In genomic region chr7:142632291-142633134, GRCh38 we compare ENCODE assay signal across 8 cellular contexts.
DNase-seq lines count a peak whose midpoint lies in the region; ATAC-seq, FAIRE-seq and TF ChIP-seq lines count a peak whose summit lies in the region.

No MANE protein-coding gene starts in this region.

- no peak overlapping the region for H3K4ac ChIP-seq in H1 (replicated peaks; ENCODE audit: insufficient read length, low read depth, low read length)

- no peak overlapping the region for H2BK5ac ChIP-seq in H1 (ENCODE audit: low read depth, low read length)

- H3K4me1 ChIP-seq in Caco-2 (no peaks in the 10 kb centered on the region), H1 (replicated peaks in 1 of 4; ENCODE audit: control insufficient read depth in 3 of 4, insufficient read depth in 4 of 4, low read length in 3 of 4) (no peaks in the 10 kb centered on the region)

- no peak for TF ChIP-seq EP300 in H1 (IDR thresholded peaks at IDR 0.05; ENCODE audit: borderline replicate concordance in 1 of 2, low read depth in 2 of 2, low read length in 2 of 2)

- intact Hi-C loops in Caco-2 (cut with micrococcal nuclease; ENCODE audit: unreplicated experiment): loop anchor here (1.0 to 10.0 kb wide), 5 partner anchors 28 to 372 kb away; no protein-coding TSS in a partner anchor

- H3K9me3 Mint-ChIP-seq in Caco-2 (ENCODE audit: unreplicated experiment): no peaks in the 10 kb centered on the region
- H3K9me3 Mint-ChIP-seq in activated CD4-positive, alpha-beta memory T cell treated with anti-CD3 and anti-CD28 coated beads, Interleukin-2, amount 10 ng/mL, durations not matched to agents 7 days and 5 days: no peaks in the 10 kb centered on the region
- no peaks in the 10 kb centered on the region for H3K9me3 Mint-ChIP-seq in stimulated activated naive CD8-positive, alpha-beta T cell treated with anti-CD3 and anti-CD28 coated beads, Interleukin-15, Interleukin-2, amounts not matched to agents 100 ng/mL and 50 ng/mL, for 24 hours

- no peak overlapping the region for H3K27ac Mint-ChIP-seq in Caco-2 (ENCODE audit: unreplicated experiment)
- H3K27ac Mint-ChIP-seq in activated CD4-positive, alpha-beta memory T cell treated with anti-CD3 and anti-CD28 coated beads, Interleukin-2, amount 10 ng/mL, durations not matched to agents 7 days and 5 days: peak overlapping the region; percentile 29
- H3K27ac Mint-ChIP-seq in stimulated activated naive CD8-positive, alpha-beta T cell treated with anti-CD3 and anti-CD28 coated beads, Interleukin-15, Interleukin-2, amounts not matched to agents 100 ng/mL and 50 ng/mL, for 24 hours: peak overlapping the region; percentile 31

- H3K27me3 ChIP-seq in Caco-2 (replicated peaks; ENCODE audit: control insufficient read depth, insufficient read depth, low read length) (peaks cover 1% of the 10 kb centered on the region), H1 (replicated peaks in 1 of 4; ENCODE audit: control insufficient read depth in 3 of 4, extremely low read depth in 1 of 4, insufficient read depth in 3 of 4, low read length in 3 of 4) (no peaks in the 10 kb centered on the region)

- H4K91ac ChIP-seq in H1 (replicated peaks; ENCODE audit: insufficient read length, low read length): no peak overlapping the region

- FAIRE-seq in H1 (lab: Jason Lieb, UNC): no peak

- no peak overlapping the region for H3K4me2 ChIP-seq in H1 (ENCODE audit: insufficient read depth in 1 of 2, low read depth in 2 of 2, low read length in 2 of 2)

- H3K14ac ChIP-seq in H1 (ENCODE audit: insufficient read length): no peak overlapping the region

- H2BK12ac ChIP-seq in H1 (ENCODE audit: low read depth, low read length): no peak overlapping the region

- ATAC-seq in GM19351 (IDR thresholded peaks at IDR 0.05; ENCODE audit: unreplicated experiment) (peak; percentile 96), HG03439 (IDR thresholded peaks at IDR 0.05; ENCODE audit: unreplicated experiment) (peak; percentile 97)

- H3K9ac ChIP-seq in H1 (replicated peaks in 1 of 4; ENCODE audit: extremely low read depth in 1 of 4, low read depth in 3 of 4, low read length in 3 of 4): no peak overlapping the region

- CTCF ChIA-PET in Caco-2 (lab: Charles Lee) (interaction anchor here (0.5 to 2.9 kb wide), 18 partner anchors 17 to 583 kb away, joined by 3 to 124 read pairs (median 4); no protein-coding TSS in a partner anchor), H1 (lab: Charles Lee; ENCODE audit: partially characterized antibody) (interaction anchor here (0.6 to 14.3 kb wide), 48 partner anchors 10 to 372 kb away, joined by 3 to 381 read pairs (median 4); partner anchors contain the start of gene PRSS2)
- CTCF ChIA-PET in activated CD4-positive, alpha-beta memory T cell treated with anti-CD3 and anti-CD28 coated beads, Interleukin-2, amount 10 ng/mL, durations not matched to agents 7 days and 5 days (lab: Charles Lee): interaction anchor here (0.6 to 3.8 kb wide), 20 partner anchors 10 to 583 kb away, joined by 3 to 45 read pairs (median 5); no protein-coding TSS in a partner anchor

- no TSS peak for BruUV-seq in Caco-2 (replicated peaks; lab: Mats Ljungman, UMichigan)

- H2BK120ac ChIP-seq in H1 (replicated peaks; ENCODE audit: low read depth, low read length): no peak overlapping the region

- H4K20me1 ChIP-seq in H1 (replicated peaks in 1 of 2; ENCODE audit: control insufficient read depth in 1 of 2, insufficient read depth in 2 of 2, low read length in 2 of 2): no peaks in the 10 kb centered on the region

- H2AK5ac ChIP-seq in H1 (ENCODE audit: low read depth, low read length): no peak overlapping the region

- H3K4me3 Mint-ChIP-seq in Caco-2 (ENCODE audit: unreplicated experiment): no peak overlapping the region
- H3K4me3 Mint-ChIP-seq in activated CD4-positive, alpha-beta memory T cell treated with anti-CD3 and anti-CD28 coated beads, Interleukin-2, amount 10 ng/mL, durations not matched to agents 7 days and 5 days: no peak overlapping the region
- no peak overlapping the region for H3K4me3 Mint-ChIP-seq in stimulated activated naive CD8-positive, alpha-beta T cell treated with anti-CD3 and anti-CD28 coated beads, Interleukin-15, Interleukin-2, amounts not matched to agents 100 ng/mL and 50 ng/mL, for 24 hours

- 46 to 100% methylated on average over 2 to 17 of the region's 17 CpGs for WGBS in H1 (ENCODE audit: extremely low coverage in 1 of 2, insufficient coverage in 1 of 2, insufficient read length in 1 of 2, insufficient replicate concordance in 2 of 2, low coverage in 1 of 2, low lambda C conversion rate in 2 of 2, missing lambda C conversion rate in 1 of 2), 2 experiments

- POLR2A ChIA-PET in Caco-2 (lab: Charles Lee): no interaction called here
- POLR2A ChIA-PET in activated CD4-positive, alpha-beta memory T cell treated with anti-CD3 and anti-CD28 coated beads, Interleukin-2, amount 10 ng/mL, durations not matched to agents 7 days and 5 days (lab: Charles Lee): interaction anchor here (1.0 to 1.5 kb wide), 7 partner anchors 13 to 247 kb away, joined by 3 to 14 read pairs (median 3); no protein-coding TSS in a partner anchor
- POLR2A ChIA-PET in H1 (lab: Charles Lee; ENCODE audit: partially characterized antibody): interaction anchor here (1.1 kb wide), 1 partner anchor 151 kb away, joined by 4 read pairs; no protein-coding TSS in a partner anchor

- H3K27me3 Mint-ChIP-seq in Caco-2 (ENCODE audit: insufficient read depth, unreplicated experiment): peaks cover 20% of the 10 kb centered on the region
- H3K27me3 Mint-ChIP-seq in activated CD4-positive, alpha-beta memory T cell treated with anti-CD3 and anti-CD28 coated beads, Interleukin-2, amount 10 ng/mL, durations not matched to agents 7 days and 5 days: peaks cover 15% of the 10 kb centered on the region
- no peaks in the 10 kb centered on the region for H3K27me3 Mint-ChIP-seq in stimulated activated naive CD8-positive, alpha-beta T cell treated with anti-CD3 and anti-CD28 coated beads, Interleukin-15, Interleukin-2, amounts not matched to agents 100 ng/mL and 50 ng/mL, for 24 hours

- no peaks in the 10 kb centered on the region for H3K79me1 ChIP-seq in H1 (ENCODE audit: low read depth, low read length)

- H2BK20ac ChIP-seq in H1 (ENCODE audit: low read length): no peak overlapping the region

- no peaks in the 10 kb centered on the region for H3K4me1 Mint-ChIP-seq in Caco-2 (ENCODE audit: low read depth, unreplicated experiment)
- H3K4me1 Mint-ChIP-seq in activated CD4-positive, alpha-beta memory T cell treated with anti-CD3 and anti-CD28 coated beads, Interleukin-2, amount 10 ng/mL, durations not matched to agents 7 days and 5 days: peaks cover 13% of the 10 kb centered on the region
- H3K4me1 Mint-ChIP-seq in stimulated activated naive CD8-positive, alpha-beta T cell treated with anti-CD3 and anti-CD28 coated beads, Interleukin-15, Interleukin-2, amounts not matched to agents 100 ng/mL and 50 ng/mL, for 24 hours (ENCODE audit: low read depth): peaks cover 12% of the 10 kb centered on the region

- H3K23me2 ChIP-seq in H1 (ENCODE audit: low read depth, low read length): no peaks in the 10 kb centered on the region; the same call in 1 of the 2 replicates

- no peak overlapping the region for H2BK15ac ChIP-seq in H1 (ENCODE audit: low read length)

- no peaks in the 10 kb centered on the region for H3K79me2 ChIP-seq in H1 (ENCODE audit: control insufficient read depth in 1 of 2, insufficient read depth in 2 of 2, low read length in 2 of 2)

- TF ChIP-seq POLR2A in H1 (IDR thresholded peaks at IDR 0.05; ENCODE audit: control extremely low read depth in 1 of 2, low read depth in 2 of 2, low read length in 2 of 2): no peak

- H3K23ac ChIP-seq in H1 (ENCODE audit: insufficient read length): no peak overlapping the region

- no peaks in the 10 kb centered on the region for H3K9me3 ChIP-seq in Caco-2
- H3K9me3 ChIP-seq in H1 (ENCODE audit: insufficient read depth in 2 of 2, low read depth in 1 of 2, low read length in 1 of 2): no peaks in the 10 kb centered on the region

- H3K18ac ChIP-seq in H1 (ENCODE audit: extremely low read depth, low read length): no peak overlapping the region

- H3K36me3 Mint-ChIP-seq in Caco-2 (ENCODE audit: insufficient read depth, unreplicated experiment): no peaks in the 10 kb centered on the region
- no peaks in the 10 kb centered on the region for H3K36me3 Mint-ChIP-seq in activated CD4-positive, alpha-beta memory T cell treated with anti-CD3 and anti-CD28 coated beads, Interleukin-2, amount 10 ng/mL, durations not matched to agents 7 days and 5 days (ENCODE audit: low read depth)
- no peaks in the 10 kb centered on the region for H3K36me3 Mint-ChIP-seq in stimulated activated naive CD8-positive, alpha-beta T cell treated with anti-CD3 and anti-CD28 coated beads, Interleukin-15, Interleukin-2, amounts not matched to agents 100 ng/mL and 50 ng/mL, for 24 hours (ENCODE audit: low read depth)

- H2AFZ ChIP-seq in H1 (ENCODE audit: low read length): peak overlapping the region; percentile 84; the same call in 1 of the 2 replicates

- peak; percentile 72 to 74 for TF ChIP-seq CTCF in Caco-2 (IDR thresholded peaks at IDR 0.05; ENCODE audit: insufficient read depth in 1 of 2, low read depth in 1 of 2, low read length in 1 of 2, severe bottlenecking in 1 of 2, unreplicated experiment in 1 of 2)
- peak; percentile 59 to 90 (median 72) for TF ChIP-seq CTCF in H1 (IDR thresholded peaks at IDR 0.05; ENCODE audit: control extremely low read depth in 1 of 3, insufficient read depth in 1 of 3, low read depth in 1 of 3, low read length in 3 of 3)

- peak; percentile 87 to 92 for TF ChIP-seq RAD21 in H1 (IDR thresholded peaks at IDR 0.05 in 1 of 2, conservative IDR thresholded peaks at IDR 0.05 in 1 of 2; ENCODE audit: low read depth in 2 of 2, low read length in 2 of 2)

- no peak overlapping the region for H3K4me3 ChIP-seq in Caco-2 (ENCODE audit: low read depth, low read length)
- H3K4me3 ChIP-seq in H1 (ENCODE audit: extremely low read depth in 1 of 4, insufficient read depth in 2 of 4, low read depth in 3 of 4, low read length in 4 of 4): no peak overlapping the region

- no peak overlapping the region for H3K27ac ChIP-seq in H1 (ENCODE audit: low read depth, low read length)

- H3K36me3 ChIP-seq in Caco-2 (ENCODE audit: control insufficient read depth, insufficient read depth, low read length) (no peaks in the 10 kb centered on the region), H1 (ENCODE audit: control insufficient read depth in 2 of 4, insufficient read depth in 4 of 4, low read length in 3 of 4) (no peaks in the 10 kb centered on the region)

- no peak overlapping the region for H4K5ac ChIP-seq in H1 (ENCODE audit: insufficient read length, low read depth, low read length)

- DNase-seq in Caco-2 (peak; percentile 48 to 76), NCI-H748 (lab: John Stamatoyannopoulos, UW; ENCODE audit: unreplicated experiment) (peak; percentile 75), H1 (ENCODE audit: low read depth in 1 of 2, low spot score in 2 of 2) (peak; percentile 43 to 81), middle frontal gyrus (ENCODE audit: extremely low spot score, low spot score) (peak; percentile 72)
- DNase-seq in activated CD4-positive, alpha-beta memory T cell treated with anti-CD3 and anti-CD28 coated beads, Interleukin-2, amount 10 ng/mL, durations not matched to agents 7 days and 5 days: peak; percentile 60

- no peak overlapping the region for H4K8ac ChIP-seq in H1 (ENCODE audit: extremely low read depth, insufficient read depth, low read length)

- H3K56ac ChIP-seq in H1 (replicated peaks; ENCODE audit: insufficient read length, low read depth, low read length): no peak overlapping the region

TF ChIP-seq in H1, 55 proteins besides CTCF, POLR2A, EP300 and RAD21 (continues in another document):
- peak; percentile 68 for TF ChIP-seq TEAD4 (IDR thresholded peaks at IDR 0.05; ENCODE audit: low read depth, low read length)
